ENCODE assay signal across 10 cellular contexts in the genomic region with DNA sequence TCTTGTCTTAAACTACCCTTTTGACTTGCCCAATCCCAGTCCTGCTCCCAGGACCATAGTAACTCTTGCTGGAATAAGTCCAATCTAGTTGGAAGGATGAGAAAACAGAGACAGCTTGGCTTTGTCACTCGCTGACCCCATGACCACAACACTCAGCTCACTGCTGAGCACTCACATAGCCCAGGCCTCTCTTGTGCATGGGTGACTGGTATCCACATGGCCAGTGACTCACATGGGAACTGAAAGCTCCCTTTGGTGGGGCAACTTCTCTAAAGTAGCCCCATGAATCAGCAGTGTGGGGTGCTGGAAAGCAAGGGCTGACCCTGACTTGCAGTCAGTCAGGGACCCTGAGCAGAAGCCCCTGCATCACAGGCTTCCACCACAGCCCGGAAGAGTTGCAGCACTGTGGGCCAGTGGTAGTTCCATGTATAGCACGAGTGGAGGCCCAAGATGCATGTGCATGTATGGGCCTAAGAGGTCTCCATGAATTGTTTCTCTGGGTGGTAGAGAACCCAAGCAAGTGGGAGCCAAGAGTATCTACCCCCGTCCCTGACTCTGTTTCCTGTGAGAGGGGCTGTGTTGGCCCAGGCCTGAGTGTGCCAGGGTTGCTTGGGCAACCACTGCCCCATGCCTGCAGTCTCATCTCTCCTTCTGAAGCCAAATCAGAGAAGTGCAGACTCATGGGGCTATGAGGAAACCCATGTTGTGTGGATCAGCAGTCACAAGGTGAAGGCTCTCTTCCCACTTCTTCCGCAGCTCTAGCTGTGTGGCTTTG.
A peak's percentile ranks its signal among the peaks of the same experiment; 100 is the strongest.
DNase-seq lines count a peak whose midpoint lies in the region; ATAC-seq, FAIRE-seq and TF ChIP-seq lines count a peak whose summit lies in the region.
"Had no signal": no experiment of that assay in that cellular context is flagged by ENCODE, and none has a peak within 500 bp of the region (broad histone marks: within the 10 kb centered on the region; RNA-seq: fewer than 3 reads in every experiment).

No MANE protein-coding gene starts in this region.

- FAIRE-seq in bronchial epithelial cell (lab: Jason Lieb, UNC): no peak
- FAIRE-seq: endometrium, H1 had no signal

- no peaks in the 10 kb centered on the region for H3K27me3 ChIP-seq in bronchial epithelial cell (ENCODE audit: control insufficient read depth, insufficient read depth, low read length)

- peak; percentile 88 to 97 for DNase-seq in AML-193 (lab: John Stamatoyannopoulos, UW)
- DNase-seq in LHCN-M2 (ENCODE audit: low read depth): peak; percentile 96
- peak; percentile 95 for DNase-seq in bronchial epithelial cell (ENCODE audit: low read depth)
- DNase-seq in mucosa of gallbladder (ENCODE audit: low spot score): peak; percentile 48
- no peak for DNase-seq in NCI-H446 (lab: John Stamatoyannopoulos, UW)
- no peak for DNase-seq in RWPE1 (ENCODE audit: low spot score)
- no peak for DNase-seq in activated naive CD4-positive, alpha-beta T cell treated with anti-CD3 and anti-CD28 coated beads, Interleukin-2, amount 50 U/mL, for 16 hours

- POLR2A ChIA-PET in RWPE1 (lab: Yijun Ruan, JAX; ENCODE audit: low non-redundant PET): no interaction called here

- no peak overlapping the region for H3K4me3 ChIP-seq in bronchial epithelial cell (ENCODE audit: low read depth, low read length)

- H3K27ac ChIP-seq in RWPE1: no peak overlapping the region

- no peak for TF ChIP-seq CTCF in bronchial epithelial cell (IDR thresholded peaks at IDR 0.05; ENCODE audit: insufficient read depth, low read length, severe bottlenecking)
- no peak for TF ChIP-seq CTCF in RWPE1 (conservative IDR thresholded peaks at IDR 0.05; ENCODE audit: low read depth)

- CTCF ChIA-PET in RWPE1 (lab: Yijun Ruan, JAX): no interaction called here

- H3K36me3 ChIP-seq in bronchial epithelial cell (ENCODE audit: control insufficient read depth, insufficient read depth, low read length): no peaks in the 10 kb centered on the region

- peak; percentile 56 for ATAC-seq in GM19438 (IDR thresholded peaks at IDR 0.05; ENCODE audit: low read depth, unreplicated experiment)

Comparison
In these comparisons a context has a peak if more than half of its experiments do, and no peak if none do; other contexts are left out.
1. DNase-seq: peak in AML-193 (2 of 2), LHCN-M2 (single experiment), bronchial epithelial cell (single experiment) and mucosa of gallbladder (single experiment); none in NCI-H446 (0 of 2), RWPE1 (single experiment) and activated naive CD4-positive, alpha-beta T cell treated with anti-CD3 and anti-CD28 coated beads, Interleukin-2, amount 50 U/mL, for 16 hours (single experiment).